21 cellular contexts compared by ENCODE assay signal in genomic region chr2:39061280-39061679, GRCh38. TPM values are rescaled to one million over a fixed set of nuclear protein-coding genes. Genes with fewer than 3 reads are reported as not detected.
DNase-seq lines count a peak whose midpoint lies in the region; ATAC-seq and TF ChIP-seq lines count a peak whose summit lies in the region.
"Had no signal": no experiment of that assay in that cellular context is flagged by ENCODE, and none has a peak within 500 bp of the region (broad histone marks: within the 10 kb centered on the region; RNA-seq: fewer than 3 reads in every experiment).

No MANE protein-coding gene starts in this region.

- H3K36me3 ChIP-seq in mesendoderm (ENCODE audit: control insufficient read depth, insufficient read depth, low read length) (no peaks in the 10 kb centered on the region), colonic mucosa (no peaks in the 10 kb centered on the region)
- H3K36me3 ChIP-seq: MG63, SJSA1 had no signal

- peak overlapping the region; percentile 45 for H3K27ac Mint-ChIP-seq in stimulated activated naive CD8-positive, alpha-beta T cell treated with anti-CD3 and anti-CD28 coated beads, Interleukin-15, Interleukin-2, amounts not matched to agents 100 ng/mL and 50 ng/mL, for 24 hours
- no peak overlapping the region for H3K27ac Mint-ChIP-seq in stimulated activated naive CD8-positive, alpha-beta T cell treated with anti-CD3 and anti-CD28 coated beads, Interleukin-15, amount 100 ng/mL, for 72 hours
- H3K27ac Mint-ChIP-seq in activated T-helper 17 cell treated with anti-CD3 and anti-CD28 coated beads, Interleukin-2, amount 50 U/mL, for 72 hours = peak overlapping the region; percentile 15
- H3K27ac Mint-ChIP-seq in osteocyte (ENCODE audit: unreplicated experiment) = no peak overlapping the region
- H3K27ac Mint-ChIP-seq: CD4-positive, alpha-beta T cell had no signal

- H3K27me3 Mint-ChIP-seq in stimulated activated naive CD8-positive, alpha-beta T cell treated with anti-CD3 and anti-CD28 coated beads, Interleukin-15, Interleukin-2, amounts not matched to agents 100 ng/mL and 50 ng/mL, for 24 hours = no peaks in the 10 kb centered on the region
- no peaks in the 10 kb centered on the region for H3K27me3 Mint-ChIP-seq in stimulated activated naive CD8-positive, alpha-beta T cell treated with anti-CD3 and anti-CD28 coated beads, Interleukin-15, amount 100 ng/mL, for 72 hours
- no peaks in the 10 kb centered on the region for H3K27me3 Mint-ChIP-seq in activated T-helper 17 cell treated with anti-CD3 and anti-CD28 coated beads, Interleukin-2, amount 50 U/mL, for 72 hours
- H3K27me3 Mint-ChIP-seq in osteocyte (ENCODE audit: unreplicated experiment) = no peaks in the 10 kb centered on the region
- H3K27me3 Mint-ChIP-seq: CD4-positive, alpha-beta T cell had no signal

- H2BK15ac ChIP-seq in mesendoderm (replicated peaks; ENCODE audit: low read depth) = no peak overlapping the region

- H3K4me1 ChIP-seq in mesendoderm (ENCODE audit: control insufficient read depth, low read depth, low read length) (no peaks in the 10 kb centered on the region), colonic mucosa (no peaks in the 10 kb centered on the region)
- H3K4me1 ChIP-seq: A549, Peyer's patch, SJSA1 had no signal

- H3K27ac ChIP-seq in mesendoderm (ENCODE audit: low read depth, low read length) (no peak overlapping the region), colonic mucosa (no peak overlapping the region)
- H3K27ac ChIP-seq: A549, GM23248, Peyer's patch, SJSA1 had no signal

- ATAC-seq in stimulated activated naive CD8-positive, alpha-beta T cell treated with anti-CD3 and anti-CD28 coated beads, Interleukin-15, amount 100 ng/mL, for 72 hours = no peak
- ATAC-seq in activated T-helper 17 cell treated with anti-CD3 and anti-CD28 coated beads, Interleukin-2, amount 50 U/mL, for 72 hours (replicated peaks) = no peak
- ATAC-seq in GM18868 (IDR thresholded peaks at IDR 0.05; ENCODE audit: unreplicated experiment) = no peak
- ATAC-seq: A549 had no signal

- H3K9ac ChIP-seq in mesendoderm (ENCODE audit: low read length) (no peak overlapping the region), colonic mucosa (ENCODE audit: low read depth in 2 of 2, low read length in 2 of 2) (no peak overlapping the region)
- H3K9ac ChIP-seq: GM23248 had no signal

- no CpG with 5 or more reads among the region's 4 CpGs for WGBS in mesendoderm (ENCODE audit: extremely low coverage, insufficient coverage, low lambda C conversion rate)

- no peaks in the 10 kb centered on the region for H3K9me3 Mint-ChIP-seq in stimulated activated naive CD8-positive, alpha-beta T cell treated with anti-CD3 and anti-CD28 coated beads, Interleukin-15, Interleukin-2, amounts not matched to agents 100 ng/mL and 50 ng/mL, for 24 hours
- H3K9me3 Mint-ChIP-seq in stimulated activated naive CD8-positive, alpha-beta T cell treated with anti-CD3 and anti-CD28 coated beads, Interleukin-15, amount 100 ng/mL, for 72 hours = no peaks in the 10 kb centered on the region
- no peaks in the 10 kb centered on the region for H3K9me3 Mint-ChIP-seq in activated T-helper 17 cell treated with anti-CD3 and anti-CD28 coated beads, Interleukin-2, amount 50 U/mL, for 72 hours
- H3K9me3 Mint-ChIP-seq in osteocyte (ENCODE audit: unreplicated experiment) = no peaks in the 10 kb centered on the region
- H3K9me3 Mint-ChIP-seq: CD4-positive, alpha-beta T cell had no signal

- no peak overlapping the region for H3K23ac ChIP-seq in mesendoderm (ENCODE audit: low read length)

- H3K9me3 ChIP-seq in colonic mucosa = no peaks in the 10 kb centered on the region
- H3K9me3 ChIP-seq: A549, MG63, Peyer's patch, SJSA1 had no signal

- H3K18ac ChIP-seq in mesendoderm (ENCODE audit: low read length) = no peak overlapping the region

- H3K79me1 ChIP-seq in mesendoderm (ENCODE audit: low read length) = no peaks in the 10 kb centered on the region

- TF ChIP-seq CTCF in osteocyte (IDR thresholded peaks at IDR 0.05) (no peak), colonic mucosa (IDR thresholded peaks at IDR 0.05) (no peak)

- H3K56ac ChIP-seq in mesendoderm (ENCODE audit: low read length) = no peak overlapping the region

- H3K4ac ChIP-seq in mesendoderm (ENCODE audit: low read depth, low read length) = no peak overlapping the region

- H3K27me3 ChIP-seq in mesendoderm (ENCODE audit: insufficient read depth, low read length, poor library complexity) = no peaks in the 10 kb centered on the region
- H3K27me3 ChIP-seq in colonic mucosa = no peaks in the 10 kb centered on the region
- H3K27me3 ChIP-seq: MG63, Peyer's patch, SJSA1 had no signal

- DNase-seq in stimulated activated naive CD8-positive, alpha-beta T cell treated with anti-CD3 and anti-CD28 coated beads, Interleukin-15, amount 100 ng/mL, for 72 hours = no peak
- peak; percentile 4 for DNase-seq in mesendoderm
- no peak for DNase-seq in osteocyte (ENCODE audit: extremely low spot score, unreplicated experiment)
- no peak for DNase-seq in colonic mucosa
- DNase-seq: Calu3; CD4-positive, alpha-beta T cell; GF-D8; GM23248; Kasumi-1; MG63; NCI-H1092; NCI-H1436 treated with DMSO at 0.1 percent for 48 hours; NCI-H2029; NCI-H446 treated with DMSO at 0.1 percent for 48 hours; NCI-H69; Peyer's patch had no signal

- no peaks in the 10 kb centered on the region for H3K79me2 ChIP-seq in mesendoderm (ENCODE audit: control insufficient read depth, insufficient read depth, low read length)

- intact Hi-C loops in colonic mucosa (cut with DNase I) = no loop called here

- no peak overlapping the region for H3K4me3 Mint-ChIP-seq in stimulated activated naive CD8-positive, alpha-beta T cell treated with anti-CD3 and anti-CD28 coated beads, Interleukin-15, Interleukin-2, amounts not matched to agents 100 ng/mL and 50 ng/mL, for 24 hours
- H3K4me3 Mint-ChIP-seq in stimulated activated naive CD8-positive, alpha-beta T cell treated with anti-CD3 and anti-CD28 coated beads, Interleukin-15, amount 100 ng/mL, for 72 hours = no peak overlapping the region
- no peak overlapping the region for H3K4me3 Mint-ChIP-seq in activated T-helper 17 cell treated with anti-CD3 and anti-CD28 coated beads, Interleukin-2, amount 50 U/mL, for 72 hours
- no peak overlapping the region for H3K4me3 Mint-ChIP-seq in osteocyte (ENCODE audit: unreplicated experiment)
- H3K4me3 Mint-ChIP-seq: CD4-positive, alpha-beta T cell had no signal

- H2AK5ac ChIP-seq in mesendoderm (ENCODE audit: low read length) = no peak overlapping the region

- H3K4me3 ChIP-seq in mesendoderm (ENCODE audit: low read length) = no peak overlapping the region
- H3K4me3 ChIP-seq in colonic mucosa = no peak overlapping the region
- H3K4me3 ChIP-seq: A549, GM23248, MG63, Peyer's patch, SJSA1 had no signal

- H2BK120ac ChIP-seq in mesendoderm (ENCODE audit: low read depth, low read length) = no peak overlapping the region

- H4K5ac ChIP-seq in mesendoderm (ENCODE audit: low read length) = no peak overlapping the region

- H2BK5ac ChIP-seq in mesendoderm (ENCODE audit: low read length) = no peak overlapping the region

- H4K8ac ChIP-seq in mesendoderm (ENCODE audit: low read depth, low read length) = no peak overlapping the region

- no peak overlapping the region for H3K4me2 ChIP-seq in mesendoderm (ENCODE audit: low read length)
- H3K4me2 ChIP-seq: A549 had no signal

- peaks cover 10% of the 10 kb centered on the region for H3K36me3 Mint-ChIP-seq in stimulated activated naive CD8-positive, alpha-beta T cell treated with anti-CD3 and anti-CD28 coated beads, Interleukin-15, Interleukin-2, amounts not matched to agents 100 ng/mL and 50 ng/mL, for 24 hours (ENCODE audit: low read depth)
- peaks cover 76% of the 10 kb centered on the region for H3K36me3 Mint-ChIP-seq in activated T-helper 17 cell treated with anti-CD3 and anti-CD28 coated beads, Interleukin-2, amount 50 U/mL, for 72 hours (ENCODE audit: low read depth)
- H3K36me3 Mint-ChIP-seq in osteocyte (ENCODE audit: unreplicated experiment) = peaks cover 4% of the 10 kb centered on the region

- peaks cover 5% of the 10 kb centered on the region for H3K4me1 Mint-ChIP-seq in stimulated activated naive CD8-positive, alpha-beta T cell treated with anti-CD3 and anti-CD28 coated beads, Interleukin-15, Interleukin-2, amounts not matched to agents 100 ng/mL and 50 ng/mL, for 24 hours (ENCODE audit: low read depth)
- H3K4me1 Mint-ChIP-seq in stimulated activated naive CD8-positive, alpha-beta T cell treated with anti-CD3 and anti-CD28 coated beads, Interleukin-15, amount 100 ng/mL, for 72 hours = peaks cover 32% of the 10 kb centered on the region
- peaks cover 6% of the 10 kb centered on the region for H3K4me1 Mint-ChIP-seq in activated T-helper 17 cell treated with anti-CD3 and anti-CD28 coated beads, Interleukin-2, amount 50 U/mL, for 72 hours
- H3K4me1 Mint-ChIP-seq in osteocyte (ENCODE audit: unreplicated experiment) = peaks cover 3% of the 10 kb centered on the region

RNA-seq across cellular contexts. Expression of gene SOS1, which starts 59.6 kb away (rescaled TPM):
- total RNA-seq in activated T-helper 17 cell treated with anti-CD3 and anti-CD28 coated beads, Interleukin-2, amount 50 U/mL, for 72 hours = 100 to 1,000 TPM in 1 of 2 donors, 10 to 100 TPM in 1; 98.7 to 116 TPM
- 15.8 TPM for polyA plus RNA-seq in mesendoderm (2013, experiment 1 of 2)
- polyA plus RNA-seq in mesendoderm (2013, experiment 2 of 2) = 17.0 TPM
- total RNA-seq in osteocyte (35.6 and 36.8 TPM in 2 replicates), colonic mucosa (10 to 100 TPM; 26.3 to 43.9 TPM)

Comparison
In these comparisons a context has a peak if more than half of its experiments do, and no peak if none do; other contexts are left out.
1. H3K27ac Mint-ChIP-seq: peak in stimulated activated naive CD8-positive, alpha-beta T cell treated with anti-CD3 and anti-CD28 coated beads, Interleukin-15, Interleukin-2, amounts not matched to agents 100 ng/mL and 50 ng/mL, for 24 hours (single experiment) and activated T-helper 17 cell treated with anti-CD3 and anti-CD28 coated beads, Interleukin-2, amount 50 U/mL, for 72 hours (single experiment); none in stimulated activated naive CD8-positive, alpha-beta T cell treated with anti-CD3 and anti-CD28 coated beads, Interleukin-15, amount 100 ng/mL, for 72 hours (0 of 2) and osteocyte (single experiment).